In the genomic region with DNA sequence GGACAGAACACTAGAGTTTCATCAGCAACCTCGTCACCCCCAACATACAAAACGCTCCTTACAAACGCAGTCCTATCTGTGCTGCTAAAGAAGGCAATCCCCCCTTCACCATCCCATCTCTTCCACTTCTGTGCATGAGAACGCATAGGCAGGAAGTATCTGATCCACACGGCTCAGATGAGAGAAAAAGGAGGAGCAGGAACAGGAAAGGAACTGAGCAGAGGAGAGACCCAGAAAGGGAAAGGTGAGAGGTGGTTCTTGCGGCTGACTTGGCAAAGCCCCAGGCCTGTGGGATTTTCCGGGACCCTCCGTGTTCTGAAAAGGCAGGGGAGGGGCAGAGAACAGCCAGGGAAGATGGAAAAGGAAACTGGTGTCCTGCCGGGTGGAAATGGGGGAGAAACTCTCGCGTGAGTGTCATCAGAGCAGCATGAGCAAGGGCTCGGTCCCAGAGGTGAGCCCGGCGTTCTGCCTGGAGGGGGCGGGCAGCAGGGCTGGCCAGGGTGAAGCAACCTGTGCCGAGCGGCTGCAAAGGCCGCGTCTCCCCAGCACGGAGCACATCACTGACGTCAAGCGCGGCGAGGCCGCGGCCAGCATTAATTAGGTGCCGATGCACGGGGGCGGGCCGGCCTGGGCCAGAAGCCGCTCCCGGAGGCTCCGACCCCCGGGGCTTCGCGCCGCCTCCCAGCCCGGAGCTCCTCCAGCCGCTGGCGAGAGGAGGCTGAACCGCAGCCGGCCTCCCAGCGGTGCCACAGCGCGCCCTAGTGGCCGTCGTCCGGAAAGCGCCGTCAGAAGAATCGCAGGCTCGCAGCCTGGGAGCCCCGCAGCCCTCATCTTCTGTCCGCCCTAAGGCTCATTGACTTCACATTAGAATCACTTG, we compare ENCODE assay signal across 8 cellular contexts. TPM values are rescaled to one million over a fixed set of nuclear protein-coding genes. Genes with fewer than 3 reads are reported as not detected.
DNase-seq lines count a peak whose midpoint lies in the region; ATAC-seq and TF ChIP-seq lines count a peak whose summit lies in the region.

No MANE protein-coding gene starts in this region.

- H3K9me3 ChIP-seq in gastroesophageal sphincter: peaks cover 0 to 19% (median 0%) of the 10 kb centered on the region in 3 donors

- WGBS in gastroesophageal sphincter (ENCODE audit: low coverage in 1 of 2), 2 donors: 4 to 24% methylated on average over 4 of the region's 54 CpGs

- H3K27me3 ChIP-seq in H7 (ENCODE audit: control insufficient read depth, insufficient read depth, low read length): peaks cover 6% of the 10 kb centered on the region
- peaks cover 4% of the 10 kb centered on the region for H3K27me3 ChIP-seq in gastroesophageal sphincter

- H3K4me3 ChIP-seq in H7 (ENCODE audit: insufficient read depth, low read depth, low read length): peak overlapping the region; percentile 38
- H3K4me3 ChIP-seq in gastroesophageal sphincter: peak overlapping the region; percentile 24 to 53

- H3K4me1 ChIP-seq in gastroesophageal sphincter: peaks cover 0 to 60% (median 19%) of the 10 kb centered on the region in 3 donors

- peak; percentile 26 for TF ChIP-seq EP300 in gastroesophageal sphincter (IDR thresholded peaks at IDR 0.05)

- peak in 3 of 4 experiments; percentile 95 to 98 (median 97) for TF ChIP-seq CTCF in gastroesophageal sphincter (IDR thresholded peaks at IDR 0.05)

- peak overlapping the region in 3 of 4 donors; percentile 60 to 84 (median 77) for H3K27ac ChIP-seq in gastroesophageal sphincter

- in situ Hi-C loops in G401 (cut with HindIII; ENCODE audit: low sequenced_read_pairs): no loop called here

- no peak for TF ChIP-seq POLR2A in gastroesophageal sphincter (IDR thresholded peaks at IDR 0.05)

- DNase-seq in G401 (ENCODE audit: low spot score) (peak; percentile 71), H7 (peak; percentile 98), LoVo (ENCODE audit: low spot score) (peak; percentile 84), SHP77 treated with DMSO at 0.1 percent for 48 hours (lab: John Stamatoyannopoulos, UW) (peak; percentile 52), occipital lobe (lab: John Stamatoyannopoulos, UW) (peak; percentile 74), superior temporal gyrus (ENCODE audit: extremely low spot score) (peak; percentile 90)
- DNase-seq in activated naive CD4-positive, alpha-beta T cell (lab: John Stamatoyannopoulos, UW): peak; percentile 71 to 84 (median 76)

- ATAC-seq in gastroesophageal sphincter: peak; percentile 83

- H3K36me3 ChIP-seq in H7 (replicated peaks; ENCODE audit: control insufficient read depth, insufficient read depth, low read length): no peaks in the 10 kb centered on the region
- no peaks in the 10 kb centered on the region for H3K36me3 ChIP-seq in gastroesophageal sphincter

RNA-seq across cellular contexts. Expression of a gene that starts 35.8 kb away (rescaled TPM):
- total RNA-seq in G401 (2014; rRNA removed; shearing (Covaris generic)): not detected in 2 replicates
- total RNA-seq in H7 (2014; rRNA removed; shearing (Covaris generic)): 0.21 TPM in 1 of 2 replicates, not detected in the other
- not detected for total RNA-seq in gastroesophageal sphincter
- total RNA-seq in occipital lobe: not detected

RNA-seq across cellular contexts. Expression of a gene that starts 54.2 kb away (rescaled TPM):
- total RNA-seq in G401 (2014; rRNA removed; shearing (Covaris generic)): 0.14 and 0.55 TPM in 2 replicates
- 0.18 and 0.21 TPM in 2 replicates for total RNA-seq in H7 (2014; rRNA removed; shearing (Covaris generic))
- total RNA-seq in gastroesophageal sphincter (under 1 TPM in 3 of 4 donors, not detected in 1; 0.42 to 0.67 (median 0.49) TPM), occipital lobe (not detected)

Comparison
In these comparisons a context has a peak if more than half of its experiments do, and no peak if none do; other contexts are left out.
1. Peak in every context shown above with its lines: DNase-seq, ATAC-seq, H3K4me3 ChIP-seq and H3K27ac ChIP-seq.